ENCODE assay signal across 22 cellular contexts in the genomic region with DNA sequence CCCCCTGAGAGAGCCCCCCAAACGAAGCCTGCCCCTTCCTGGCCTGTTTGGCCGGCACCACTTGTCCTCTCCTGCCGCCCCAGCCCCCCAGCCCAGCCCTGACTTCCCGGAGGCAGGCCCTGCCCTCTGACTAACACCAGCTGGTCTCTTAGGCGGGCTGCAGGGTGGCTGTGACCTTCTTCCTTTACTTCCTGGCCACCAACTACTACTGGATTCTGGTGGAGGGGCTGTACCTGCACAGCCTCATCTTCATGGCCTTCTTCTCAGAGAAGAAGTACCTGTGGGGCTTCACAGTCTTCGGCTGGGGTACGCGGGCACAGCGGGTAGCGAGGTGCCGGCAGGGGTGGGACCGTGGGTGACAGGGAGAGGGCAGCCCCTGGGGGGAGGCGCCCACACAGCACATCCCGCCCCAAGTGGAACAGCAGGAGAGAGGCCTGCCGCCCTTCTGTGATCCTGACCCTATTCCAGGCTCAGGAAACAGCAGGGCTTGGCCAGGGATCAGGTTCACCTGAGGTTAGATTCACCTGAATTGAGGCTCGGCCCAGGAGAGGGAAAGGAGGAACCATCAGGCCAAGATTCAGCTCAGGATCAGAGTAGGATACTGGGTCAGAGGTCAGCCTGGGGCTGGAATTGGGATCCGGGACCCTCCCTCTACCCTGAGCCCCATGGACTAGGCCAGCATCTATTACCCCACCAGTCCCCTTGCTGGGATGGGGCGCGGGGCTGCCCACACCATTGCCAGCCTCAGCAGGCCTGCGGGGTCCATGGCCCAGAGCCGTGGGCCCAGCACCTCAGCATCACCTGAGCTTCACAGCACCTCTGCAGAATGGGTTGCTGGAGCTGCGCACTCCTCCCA. TPM values are rescaled to one million over a fixed set of nuclear protein-coding genes. Genes with fewer than 3 reads are reported as not detected.
DNase-seq lines count a peak whose midpoint lies in the region; ATAC-seq, FAIRE-seq and TF ChIP-seq lines count a peak whose summit lies in the region.
"Had no signal": no experiment of that assay in that cellular context is flagged by ENCODE, and none has a peak within 500 bp of the region (broad histone marks: within the 10 kb centered on the region; RNA-seq: fewer than 3 reads in every experiment).

No MANE protein-coding gene starts in this region.

- H3K4me2 ChIP-seq in BLaER1 (peak overlapping the region; percentile 84), neuronal stem cell (ENCODE audit: insufficient read depth, low read length, poor library complexity, severe bottlenecking) (no peak overlapping the region)

- intact Hi-C loops in cardiac septum (cut with DNase I), result loop anchor here (10.0 kb wide), 1 partner anchor 405 kb away; a partner anchor contains a TSS
- intact Hi-C loops in activated CD4-positive, alpha-beta T cell treated with anti-CD3 and anti-CD28 coated beads, Interleukin-2, amount 10 ng/mL, durations not matched to agents 24 days and 14 days (cut with micrococcal nuclease), result loop anchor here (10.0 kb wide), 1 partner anchor 415 kb away; no protein-coding TSS in a partner anchor

- no peak overlapping the region for H3K4me3 ChIP-seq in BLaER1
- H3K4me3 ChIP-seq in neuronal stem cell (ENCODE audit: low read length in 2 of 2), result no peak overlapping the region
- no peak overlapping the region for H3K4me3 ChIP-seq in small intestine (ENCODE audit: low read depth in 1 of 2, low read length in 2 of 2)

- H3K27me3 ChIP-seq in BLaER1, result peaks cover 23% of the 10 kb centered on the region
- peaks cover 0 to 11% (median 6%) of the 10 kb centered on the region in 3 experiments for H3K27me3 ChIP-seq in neuronal stem cell (ENCODE audit: control insufficient read depth in 3 of 3, insufficient read depth in 3 of 3, low read depth in 1 of 3, low read length in 3 of 3)
- peaks cover 0 to 4% of the 10 kb centered on the region in 2 donors for H3K27me3 ChIP-seq in small intestine (ENCODE audit: control insufficient read depth in 2 of 2, insufficient read depth in 2 of 2, low read length in 2 of 2)

- WGBS in neuronal stem cell (ENCODE audit: extremely low coverage in 2 of 2, insufficient read length in 2 of 2, insufficient replicate concordance in 1 of 2), 2 donors, result no CpG with 5 or more reads among the region's 22 CpGs
- 74 to 80% (median 77%) methylated on average over 22 of the region's 22 CpGs for WGBS in small intestine, 3 donors

- H3K4ac ChIP-seq in neuronal stem cell (ENCODE audit: low read length), result no peak overlapping the region

- H2BK120ac ChIP-seq in neuronal stem cell (ENCODE audit: low read depth, low read length), result no peak overlapping the region

- peak overlapping the region; percentile 93 for H2AK5ac ChIP-seq in neuronal stem cell (ENCODE audit: low read depth, low read length)

- H3K4me3 Mint-ChIP-seq in activated CD4-positive, alpha-beta T cell treated with anti-CD3 and anti-CD28 coated beads, Interleukin-2, amount 10 ng/mL, durations not matched to agents 24 days and 14 days, result no peak overlapping the region
- H3K4me3 Mint-ChIP-seq: nephron progenitor cell had no signal

- FAIRE-seq in small intestine (lab: Jason Lieb, UNC), result no peak

- H3K27ac Mint-ChIP-seq in activated CD4-positive, alpha-beta T cell treated with anti-CD3 and anti-CD28 coated beads, Interleukin-2, amount 10 ng/mL, durations not matched to agents 24 days and 14 days, result no peak overlapping the region
- H3K27ac Mint-ChIP-seq: nephron progenitor cell; stimulated activated memory B cell treated with anti-CD40 and anti-IgM and Interleukin-4, amounts not matched to agents 10 μg/mL and 1 μg/mL and 100 μg/mL, for 72 hours had no signal

- DNase-seq in cardiac septum (ENCODE audit: low spot score) (peak; percentile 58), neuronal stem cell (ENCODE audit: low spot score) (no peak), small intestine (no peak), ecto neural progenitor cell (ENCODE audit: low spot score) (no peak)
- DNase-seq in activated CD4-positive, alpha-beta T cell treated with anti-CD3 and anti-CD28 coated beads, Interleukin-2, amount 10 ng/mL, durations not matched to agents 24 days and 14 days, result no peak
- DNase-seq: activated CD4-positive, alpha-beta T cell treated with anti-CD3 and anti-CD28 coated beads, Interleukin-2, amount 50 U/mL, for 1 hour; activated gamma-delta T cell treated with Interleukin-2 at 50 U/mL for 16 hours; amniotic stem cell; central memory CD4-positive, alpha-beta T cell; DMS79; effector memory CD4-positive, alpha-beta T cell; nephron progenitor cell; SIG-M5; T-helper 1 cell had no signal

- no peak for TF ChIP-seq RAD21 in Ishikawa (IDR thresholded peaks at IDR 0.05; ENCODE audit: low read depth)

- ATAC-seq in HG03097 (IDR thresholded peaks at IDR 0.05; ENCODE audit: low FRiP score, unreplicated experiment), result no peak

- H4K91ac ChIP-seq in neuronal stem cell (ENCODE audit: low read depth, low read length, poor library complexity), result no peak overlapping the region

- peaks cover 30% of the 10 kb centered on the region for H3K27me3 Mint-ChIP-seq in activated CD4-positive, alpha-beta T cell treated with anti-CD3 and anti-CD28 coated beads, Interleukin-2, amount 10 ng/mL, durations not matched to agents 24 days and 14 days

- no peaks in the 10 kb centered on the region for H3K9me3 ChIP-seq in BLaER1
- H3K9me3 ChIP-seq in neuronal stem cell (replicated peaks in 1 of 2; ENCODE audit: control insufficient read depth in 2 of 2, insufficient read depth in 1 of 2, low read depth in 1 of 2, low read length in 2 of 2), result peaks cover 0 to 2% of the 10 kb centered on the region in 2 donors
- no peaks in the 10 kb centered on the region for H3K9me3 ChIP-seq in small intestine (ENCODE audit: control insufficient read depth, low read depth)

- H3K27ac ChIP-seq in BLaER1 (no peak overlapping the region), neuronal stem cell (replicated peaks; ENCODE audit: low read length) (no peak overlapping the region), small intestine (ENCODE audit: low read depth in 1 of 2, low read length in 1 of 2) (no peak overlapping the region)

- H4K20me1 ChIP-seq in BLaER1, result no peaks in the 10 kb centered on the region

- H3K36me3 Mint-ChIP-seq in activated CD4-positive, alpha-beta T cell treated with anti-CD3 and anti-CD28 coated beads, Interleukin-2, amount 10 ng/mL, durations not matched to agents 24 days and 14 days (ENCODE audit: low read depth), result no peaks in the 10 kb centered on the region
- H3K36me3 Mint-ChIP-seq: CD4-positive, alpha-beta memory T cell; stimulated activated memory B cell treated with anti-CD40 and anti-IgM and Interleukin-4, amounts not matched to agents 10 μg/mL and 1 μg/mL and 100 μg/mL, for 72 hours had no signal

- H3K4me1 ChIP-seq in BLaER1, result peaks cover 29% of the 10 kb centered on the region
- no peaks in the 10 kb centered on the region for H3K4me1 ChIP-seq in neuronal stem cell (ENCODE audit: control insufficient read depth in 2 of 2, insufficient read depth in 1 of 2, low read depth in 1 of 2, low read length in 2 of 2)
- H3K4me1 ChIP-seq in small intestine (ENCODE audit: control insufficient read depth in 2 of 2, insufficient read depth in 1 of 2, low read depth in 1 of 2, low read length in 1 of 2), result no peaks in the 10 kb centered on the region

- H2BK5ac ChIP-seq in neuronal stem cell (ENCODE audit: low read length), result peak overlapping the region; percentile 36

- H3K79me1 ChIP-seq in neuronal stem cell (ENCODE audit: low read depth, low read length), result peaks cover 2% of the 10 kb centered on the region

- no peak overlapping the region for H2AFZ ChIP-seq in neuronal stem cell (ENCODE audit: low read length)

- peak overlapping the region; percentile 56 for H2BK15ac ChIP-seq in neuronal stem cell (ENCODE audit: low read length)

- peak overlapping the region; percentile 57 for H3K18ac ChIP-seq in neuronal stem cell (ENCODE audit: low read length)

- no peaks in the 10 kb centered on the region for H3K36me3 ChIP-seq in BLaER1
- no peaks in the 10 kb centered on the region for H3K36me3 ChIP-seq in neuronal stem cell (replicated peaks in 1 of 2; ENCODE audit: control insufficient read depth in 2 of 2, insufficient read depth in 2 of 2, low read length in 2 of 2)
- no peaks in the 10 kb centered on the region for H3K36me3 ChIP-seq in small intestine (ENCODE audit: control insufficient read depth in 2 of 2, insufficient read depth in 2 of 2, low read length in 2 of 2)

- no peaks in the 10 kb centered on the region for H3K9me3 Mint-ChIP-seq in activated CD4-positive, alpha-beta T cell treated with anti-CD3 and anti-CD28 coated beads, Interleukin-2, amount 10 ng/mL, durations not matched to agents 24 days and 14 days
- H3K9me3 Mint-ChIP-seq: CD4-positive, alpha-beta memory T cell; nephron progenitor cell; stimulated activated memory B cell treated with anti-CD40 and anti-IgM and Interleukin-4, amounts not matched to agents 10 μg/mL and 1 μg/mL and 100 μg/mL, for 72 hours had no signal

- peaks cover 2% of the 10 kb centered on the region for H3K4me1 Mint-ChIP-seq in activated CD4-positive, alpha-beta T cell treated with anti-CD3 and anti-CD28 coated beads, Interleukin-2, amount 10 ng/mL, durations not matched to agents 24 days and 14 days

- H3K23ac ChIP-seq in neuronal stem cell (ENCODE audit: low read depth, low read length, poor library complexity), result no peak overlapping the region

- H3K9ac ChIP-seq in BLaER1 (no peak overlapping the region), neuronal stem cell (ENCODE audit: low read depth, low read length, poor library complexity) (no peak overlapping the region)

- H2BK12ac ChIP-seq in neuronal stem cell (ENCODE audit: low read length), result peak overlapping the region; percentile 54

- H3K14ac ChIP-seq in neuronal stem cell (ENCODE audit: low read length), result no peak overlapping the region

- TF ChIP-seq EP300 in Ishikawa (IDR thresholded peaks at IDR 0.05; ENCODE audit: borderline replicate concordance), result no peak

- H4K8ac ChIP-seq in neuronal stem cell (ENCODE audit: low read depth, low read length), result peak overlapping the region; percentile 32

TF ChIP-seq in Ishikawa, 13 proteins besides CTCF, POLR2A, EP300 and RAD21 (continues in another document):
- TF ChIP-seq ZBTB7A (IDR thresholded peaks at IDR 0.05; ENCODE audit: low read depth) (peak; percentile 27; the same call in 1 of the 2 replicates), NFIC (IDR thresholded peaks at IDR 0.05) (no peak)

RNA-seq across cellular contexts. Expression of a gene that starts 21.9 kb away (rescaled TPM):
- 5.4 TPM for total RNA-seq in cardiac septum
- polyA plus RNA-seq in neuronal stem cell (2013, experiment 1 of 2), result 2.2 TPM
- polyA plus RNA-seq in neuronal stem cell (2013, experiment 2 of 2), result 2.6 TPM
- polyA plus RNA-seq in small intestine, result 1 to 10 TPM in 2 of 3 donors, under 1 TPM in 1; 0.67 to 5.4 (median 1.6) TPM
- total RNA-seq in activated CD4-positive, alpha-beta T cell treated with anti-CD3 and anti-CD28 coated beads, Interleukin-2, amount 10 ng/mL, durations not matched to agents 24 days and 14 days, result not detected in 2 replicates
- total RNA-seq: CD4-positive, alpha-beta memory T cell; OCI-LY7 had no signal
- polyA plus RNA-seq: CD4-positive, alpha-beta memory T cell had no signal

RNA-seq across cellular contexts. Expression of a gene that starts 36.1 kb away (rescaled TPM):
- total RNA-seq in cardiac septum, result 3,804 TPM
- 0.26 TPM for polyA plus RNA-seq in neuronal stem cell (2013, experiment 1 of 2)
- 0.25 TPM for polyA plus RNA-seq in neuronal stem cell (2013, experiment 2 of 2)
- polyA plus RNA-seq in small intestine, result 10 to 100 TPM in 1 of 3 donors, 1 to 10 TPM in 2; 1.4 to 81.6 (median 9.2) TPM
- total RNA-seq in activated CD4-positive, alpha-beta T cell treated with anti-CD3 and anti-CD28 coated beads, Interleukin-2, amount 10 ng/mL, durations not matched to agents 24 days and 14 days, result not detected in 2 replicates
- total RNA-seq: CD4-positive, alpha-beta memory T cell; lung microvascular endothelial cell; OCI-LY7 had no signal
- polyA plus RNA-seq: AG04450; CD4-positive, alpha-beta memory T cell had no signal

Comparison
In these comparisons a context has a peak if more than half of its experiments do, and no peak if none do; other contexts are left out.
1. RNA of a gene that starts 36.1 kb away (total RNA-seq): 3,804 TPM in cardiac septum (single experiment); not detected in activated CD4-positive, alpha-beta T cell treated with anti-CD3 and anti-CD28 coated beads, Interleukin-2, amount 10 ng/mL, durations not matched to agents 24 days and 14 days; every median in the first group is over 1,000 times any median in the second.